ENCODE assay signal across 8 cellular contexts in the genomic region with DNA sequence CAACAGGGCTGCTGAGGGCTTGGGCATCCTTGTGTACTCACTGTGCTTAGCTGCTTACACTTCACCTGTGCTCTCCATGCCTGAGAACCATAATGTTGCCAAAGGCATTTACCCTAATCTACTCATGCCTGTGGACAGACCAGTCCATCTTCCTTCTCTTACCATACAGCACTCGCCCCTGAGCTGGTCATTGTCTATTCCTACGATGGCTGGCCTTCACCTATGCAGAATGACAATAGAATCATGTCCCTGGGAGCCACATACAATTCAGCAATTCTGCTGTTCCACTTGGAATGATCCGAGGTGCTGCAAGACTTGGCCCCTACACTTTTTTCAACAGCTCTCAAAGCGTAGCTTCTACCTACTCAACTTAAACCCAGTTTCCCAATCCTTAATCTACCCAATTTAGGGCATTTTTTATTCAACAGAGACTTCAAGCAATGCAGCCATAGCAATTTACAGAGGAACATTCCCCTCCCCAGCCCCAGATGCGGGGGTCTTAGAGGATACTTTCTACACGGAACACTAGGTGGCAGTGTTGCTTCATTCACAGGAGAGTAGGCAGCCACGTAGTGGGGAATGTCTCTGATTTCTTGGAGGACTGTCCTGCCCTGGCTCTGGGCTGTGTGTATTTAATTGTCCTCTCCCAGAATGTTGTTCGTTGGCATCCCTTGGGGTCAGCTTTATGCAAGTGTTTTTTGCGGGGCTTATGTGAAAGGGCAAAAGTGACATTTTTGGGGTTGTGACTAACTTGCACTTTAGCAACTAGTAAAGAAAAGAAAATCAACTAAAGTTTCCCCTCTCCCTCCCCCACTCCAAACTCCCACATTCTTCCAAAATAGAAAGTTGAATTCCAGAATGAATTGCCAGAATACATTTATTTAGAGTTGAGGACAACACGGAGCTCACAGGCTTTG.
DNase-seq lines count a peak whose midpoint lies in the region; ATAC-seq and TF ChIP-seq lines count a peak whose summit lies in the region.

No MANE protein-coding gene starts in this region.

- H3K4me3 ChIP-seq in GM23248 (0 out of 2 replicates have a peak overlapping the region, but pooled peaks have one; percentile 25), epithelial cell of proximal tubule (ENCODE audit: low read depth, low read length) (no peak overlapping the region), mucosa of descending colon (no peak overlapping the region)

- intact Hi-C loops in mucosa of descending colon (cut with DNase I, micrococcal nuclease) = loop anchor here (10.0 kb wide), 3 partner anchors 185 to 285 kb away; no protein-coding TSS in a partner anchor

- peaks cover 2% of the 10 kb centered on the region for H3K27me3 Mint-ChIP-seq in activated CD8-positive, alpha-beta memory T cell treated with anti-CD3 and anti-CD28 coated beads, Interleukin-2, amount 10 ng/mL, durations not matched to agents 7 days and 5 days

- H3K9me2 ChIP-seq in GM23248 (ENCODE audit: insufficient read depth) = no peaks in the 10 kb centered on the region

- H3K36me3 Mint-ChIP-seq in activated CD8-positive, alpha-beta memory T cell treated with anti-CD3 and anti-CD28 coated beads, Interleukin-2, amount 10 ng/mL, durations not matched to agents 7 days and 5 days = no peaks in the 10 kb centered on the region

- H3K9ac ChIP-seq in GM23248 = no peak overlapping the region

- H3K79me2 ChIP-seq in GM23248 (ENCODE audit: insufficient read depth) = no peaks in the 10 kb centered on the region

- H3K4me1 ChIP-seq in GM23248 (ENCODE audit: insufficient read depth) = peaks cover 15% of the 10 kb centered on the region
- H3K4me1 ChIP-seq in mucosa of descending colon (ENCODE audit: low read depth) = no peaks in the 10 kb centered on the region

- peak; percentile 60 for ATAC-seq in activated CD8-positive, alpha-beta memory T cell treated with anti-CD3 and anti-CD28 coated beads, Interleukin-2, amount 10 ng/mL, durations not matched to agents 7 days and 5 days
- ATAC-seq in mucosa of descending colon = peak; percentile 65

- in situ Hi-C loops in GM23248 (cut with MboI) = loop anchor here (10.0 kb wide), 2 partner anchors 135 to 285 kb away; no protein-coding TSS in a partner anchor

- H3K27ac Mint-ChIP-seq in activated CD8-positive, alpha-beta memory T cell treated with anti-CD3 and anti-CD28 coated beads, Interleukin-2, amount 10 ng/mL, durations not matched to agents 7 days and 5 days = no peak overlapping the region

- no peaks in the 10 kb centered on the region for H3K4me1 Mint-ChIP-seq in activated CD8-positive, alpha-beta memory T cell treated with anti-CD3 and anti-CD28 coated beads, Interleukin-2, amount 10 ng/mL, durations not matched to agents 7 days and 5 days

- H3K27ac ChIP-seq in GM23248 = peak overlapping the region; percentile 16; the same call in 1 of the 2 replicates

- H3K4me3 Mint-ChIP-seq in activated CD8-positive, alpha-beta memory T cell treated with anti-CD3 and anti-CD28 coated beads, Interleukin-2, amount 10 ng/mL, durations not matched to agents 7 days and 5 days = no peak overlapping the region

- 11 to 15% methylated on average over 10 of the region's 10 CpGs for WGBS in GM23248 (ENCODE audit: low coverage in 1 of 2, low lambda C conversion rate in 2 of 2, missing lambda C conversion rate in 2 of 2), 2 experiments

- DNase-seq in activated CD8-positive, alpha-beta memory T cell treated with anti-CD3 and anti-CD28 coated beads, Interleukin-2, amount 10 ng/mL, durations not matched to agents 7 days and 5 days = peak; percentile 43
- no peak for DNase-seq in activated CD8-positive, alpha-beta memory T cell treated with anti-CD3 and anti-CD28 coated beads for 24 hours
- DNase-seq in GM23248 (peak; percentile 86), M059J (ENCODE audit: low read depth) (peak; percentile 42), SK-N-DZ (ENCODE audit: low spot score) (peak; percentile 70), epithelial cell of proximal tubule (ENCODE audit: low read depth) (peak; percentile 31), mucosa of descending colon (peak in 1 of 3 donors; percentile 42)
- DNase-seq in activated effector memory CD4-positive, alpha-beta T cell treated with Interleukin-2 at 50 U/mL for 16 hours = no peak

- TF ChIP-seq CTCF in epithelial cell of proximal tubule (conservative IDR thresholded peaks at IDR 0.05; ENCODE audit: low read depth, low read length) (peak; percentile 95), mucosa of descending colon (IDR thresholded peaks at IDR 0.05) (peak; percentile 28)

- H3K4me2 ChIP-seq in GM23248 (ENCODE audit: unreplicated experiment) = peak overlapping the region; percentile 57

- no peaks in the 10 kb centered on the region for H4K20me1 ChIP-seq in GM23248 (ENCODE audit: insufficient read depth)

- peak overlapping the region; percentile 23; the same call in 1 of the 2 replicates for H2AFZ ChIP-seq in GM23248

- H3K36me3 ChIP-seq in GM23248 (ENCODE audit: low read depth) (no peaks in the 10 kb centered on the region), mucosa of descending colon (ENCODE audit: low read depth) (no peaks in the 10 kb centered on the region)

- CTCF ChIA-PET in activated CD8-positive, alpha-beta memory T cell treated with anti-CD3 and anti-CD28 coated beads, Interleukin-2, amount 10 ng/mL, durations not matched to agents 7 days and 5 days (lab: Charles Lee) = interaction anchor here (0.8 to 2.6 kb wide), 9 partner anchors 10 to 383 kb away, joined by 3 to 11 read pairs (median 5); no protein-coding TSS in a partner anchor

- 0 out of 2 replicates have a peak, but pooled peaks cover 17% of the 10 kb centered on the region for H3F3A ChIP-seq in GM23248 (ENCODE audit: insufficient read depth)

- H3K27me3 ChIP-seq in GM23248 (replicated peaks; ENCODE audit: insufficient read depth) = peaks cover 11% of the 10 kb centered on the region

- H3K9me3 ChIP-seq in GM23248 (ENCODE audit: low read depth) = no peaks in the 10 kb centered on the region
- no peaks in the 10 kb centered on the region for H3K9me3 ChIP-seq in mucosa of descending colon

- no peaks in the 10 kb centered on the region for H3K9me3 Mint-ChIP-seq in activated CD8-positive, alpha-beta memory T cell treated with anti-CD3 and anti-CD28 coated beads, Interleukin-2, amount 10 ng/mL, durations not matched to agents 7 days and 5 days (ENCODE audit: low read depth)

Comparison
In these comparisons a context has a peak if more than half of its experiments do, and no peak if none do; other contexts are left out.
1. DNase-seq: peak in activated CD8-positive, alpha-beta memory T cell treated with anti-CD3 and anti-CD28 coated beads, Interleukin-2, amount 10 ng/mL, durations not matched to agents 7 days and 5 days (single experiment), GM23248 (single experiment), M059J (single experiment), SK-N-DZ (single experiment) and epithelial cell of proximal tubule (single experiment); none in activated CD8-positive, alpha-beta memory T cell treated with anti-CD3 and anti-CD28 coated beads for 24 hours (single experiment) and activated effector memory CD4-positive, alpha-beta T cell treated with Interleukin-2 at 50 U/mL for 16 hours (single experiment).